ENCODE assay signal across 24 cellular contexts in the genomic region with DNA sequence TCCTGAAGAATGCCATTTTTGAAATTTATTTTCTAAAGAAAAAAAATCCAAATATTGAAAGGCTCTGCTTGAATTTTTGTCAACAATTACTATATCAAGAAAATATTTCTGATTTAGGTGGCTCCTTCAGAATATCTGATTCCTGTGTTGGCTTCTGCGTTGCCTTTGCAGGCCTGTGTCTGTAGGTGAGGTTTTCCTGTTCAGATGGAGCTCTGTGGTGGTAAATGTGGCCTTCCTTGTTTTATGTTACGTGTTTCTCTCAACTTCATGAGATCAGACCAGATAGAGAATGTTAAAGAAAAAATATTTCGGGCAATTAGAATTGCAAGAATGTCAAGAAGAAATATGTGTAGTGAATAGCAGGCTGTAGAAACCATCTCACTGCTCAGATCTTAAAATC.
DNase-seq lines count a peak whose midpoint lies in the region; ATAC-seq and TF ChIP-seq lines count a peak whose summit lies in the region.
"Had no signal": no experiment of that assay in that cellular context is flagged by ENCODE, and none has a peak within 500 bp of the region (broad histone marks: within the 10 kb centered on the region; RNA-seq: fewer than 3 reads in every experiment).

No MANE protein-coding gene starts in this region.

- H3K27me3 Mint-ChIP-seq in activated CD4-positive, alpha-beta T cell treated with anti-CD3 and anti-CD28 coated beads for 36 hours, result no peaks in the 10 kb centered on the region
- H3K27me3 Mint-ChIP-seq in CD4-positive, alpha-beta memory T cell, result no peaks in the 10 kb centered on the region
- no peaks in the 10 kb centered on the region for H3K27me3 Mint-ChIP-seq in effector memory CD8-positive, alpha-beta T cell
- H3K27me3 Mint-ChIP-seq: natural killer cell treated with Interleukin-12 subunit alpha and Interleukin-12 subunit beta and Interleukin-15 and Interleukin-18, amount 100 ng/mL, for 72 hours; stimulated activated naive CD8-positive, alpha-beta T cell treated with anti-CD3 and anti-CD28 coated beads, Interleukin-15, Interleukin-2, amounts not matched to agents 100 ng/mL and 50 ng/mL, for 24 hours had no signal

- no peak for TF ChIP-seq CTCF in RWPE1 (conservative IDR thresholded peaks at IDR 0.05; ENCODE audit: low read depth)

- intact Hi-C loops in activated CD4-positive, alpha-beta T cell treated with anti-CD3 and anti-CD28 coated beads for 36 hours (cut with DNase I, micrococcal nuclease), result no loop called here
- intact Hi-C loops in CD4-positive, alpha-beta memory T cell (cut with micrococcal nuclease), result no loop called here

- H3K27ac ChIP-seq in CD4-positive, alpha-beta memory T cell (ENCODE audit: low read depth, low read length), result no peak overlapping the region
- H3K27ac ChIP-seq in RWPE1, result peak overlapping the region; percentile 11; the same call in 1 of the 2 replicates
- H3K27ac ChIP-seq: A549, colonic mucosa, Peyer's patch, thyroid gland, vagina had no signal

- in situ Hi-C loops in HAP-1 (cut with MboI; ENCODE audit: low sequenced_read_pairs), result no loop called here

- no peak overlapping the region for H3K4me3 ChIP-seq in CD4-positive, alpha-beta memory T cell (ENCODE audit: low read length in 2 of 2)
- no peak overlapping the region for H3K4me3 ChIP-seq in MG63
- H3K4me3 ChIP-seq in HAP-1, result no peak overlapping the region
- H3K4me3 ChIP-seq: A549, colonic mucosa, Peyer's patch, thyroid gland, vagina had no signal

- H3K27ac Mint-ChIP-seq in activated CD4-positive, alpha-beta T cell treated with anti-CD3 and anti-CD28 coated beads for 36 hours, result peak overlapping the region; percentile 3
- H3K27ac Mint-ChIP-seq in CD4-positive, alpha-beta memory T cell, result peak overlapping the region; percentile 6 to 88 (median 61)
- peak overlapping the region; percentile 44 to 57 for H3K27ac Mint-ChIP-seq in effector memory CD8-positive, alpha-beta T cell
- H3K27ac Mint-ChIP-seq: natural killer cell treated with Interleukin-12 subunit alpha and Interleukin-12 subunit beta and Interleukin-15 and Interleukin-18, amount 100 ng/mL, for 72 hours had no signal

- H3K4me1 Mint-ChIP-seq in activated CD4-positive, alpha-beta T cell treated with anti-CD3 and anti-CD28 coated beads for 36 hours, result peaks cover 60% of the 10 kb centered on the region
- H3K4me1 Mint-ChIP-seq in CD4-positive, alpha-beta memory T cell, result peaks cover 26 to 57% (median 42%) of the 10 kb centered on the region in 4 donors
- H3K4me1 Mint-ChIP-seq in effector memory CD8-positive, alpha-beta T cell (ENCODE audit: low read depth in 2 of 2), result peaks cover 19 to 22% of the 10 kb centered on the region in 2 donors

- H3K4me3 Mint-ChIP-seq in activated CD4-positive, alpha-beta T cell treated with anti-CD3 and anti-CD28 coated beads for 36 hours, result no peak overlapping the region
- peak overlapping the region in 5 of 8 donors; percentile 3 to 60 (median 5) for H3K4me3 Mint-ChIP-seq in CD4-positive, alpha-beta memory T cell
- no peak overlapping the region for H3K4me3 Mint-ChIP-seq in effector memory CD8-positive, alpha-beta T cell
- H3K4me3 Mint-ChIP-seq: natural killer cell treated with Interleukin-12 subunit alpha and Interleukin-12 subunit beta and Interleukin-15 and Interleukin-18, amount 100 ng/mL, for 72 hours; stimulated activated naive CD8-positive, alpha-beta T cell treated with anti-CD3 and anti-CD28 coated beads, Interleukin-15, Interleukin-2, amounts not matched to agents 100 ng/mL and 50 ng/mL, for 24 hours had no signal

- POLR2A ChIA-PET in activated CD4-positive, alpha-beta T cell treated with anti-CD3 and anti-CD28 coated beads for 36 hours (lab: Charles Lee), result interaction anchor here (0.7 kb wide), 1 partner anchor 503 kb away, joined by 3 read pairs; no protein-coding TSS in a partner anchor
- POLR2A ChIA-PET in CD4-positive, alpha-beta memory T cell (lab: Charles Lee; ENCODE audit: partially characterized antibody), result no interaction called here
- POLR2A ChIA-PET in RWPE1 (lab: Yijun Ruan, JAX; ENCODE audit: low non-redundant PET), result no interaction called here

- H3K36me3 Mint-ChIP-seq in activated CD4-positive, alpha-beta T cell treated with anti-CD3 and anti-CD28 coated beads for 36 hours (ENCODE audit: low read depth), result peaks cover 2% of the 10 kb centered on the region
- no peaks in the 10 kb centered on the region for H3K36me3 Mint-ChIP-seq in CD4-positive, alpha-beta memory T cell
- no peaks in the 10 kb centered on the region for H3K36me3 Mint-ChIP-seq in effector memory CD8-positive, alpha-beta T cell (ENCODE audit: insufficient read depth)
- H3K36me3 Mint-ChIP-seq: natural killer cell treated with Interleukin-12 subunit alpha and Interleukin-12 subunit beta and Interleukin-15 and Interleukin-18, amount 100 ng/mL, for 72 hours had no signal

- no peaks in the 10 kb centered on the region for H3K27me3 ChIP-seq in CD4-positive, alpha-beta memory T cell (ENCODE audit: insufficient read depth, low read length)
- no peaks in the 10 kb centered on the region for H3K27me3 ChIP-seq in MG63
- H3K27me3 ChIP-seq in HAP-1 (ENCODE audit: low read depth), result no peaks in the 10 kb centered on the region
- H3K27me3 ChIP-seq: colonic mucosa, Peyer's patch, thyroid gland, vagina had no signal

- no peaks in the 10 kb centered on the region for H3K9me3 ChIP-seq in CD4-positive, alpha-beta memory T cell (ENCODE audit: control insufficient read depth in 1 of 2, low read length in 2 of 2)
- H3K9me3 ChIP-seq in MG63, result no peaks in the 10 kb centered on the region
- H3K9me3 ChIP-seq in HAP-1, result no peaks in the 10 kb centered on the region; the same call in 1 of the 2 replicates
- H3K9me3 ChIP-seq: A549, colonic mucosa, Peyer's patch, thyroid gland, vagina had no signal

- H3K4me1 ChIP-seq in CD4-positive, alpha-beta memory T cell (ENCODE audit: insufficient read depth, low read length), result peaks cover 17% of the 10 kb centered on the region
- no peaks in the 10 kb centered on the region for H3K4me1 ChIP-seq in HAP-1
- H3K4me1 ChIP-seq: colonic mucosa, Peyer's patch, vagina had no signal

- DNase-seq in activated CD4-positive, alpha-beta T cell treated with anti-CD3 and anti-CD28 coated beads for 36 hours, result no peak
- DNase-seq in activated CD4-positive, alpha-beta T cell treated with anti-CD3 and anti-CD28 coated beads for 1 hour, result no peak
- DNase-seq in CD4-positive, alpha-beta memory T cell, result peak in 2 of 5 donors; percentile 8 to 10
- DNase-seq in RWPE1 (ENCODE audit: low spot score), result no peak
- DNase-seq in effector memory CD8-positive, alpha-beta T cell, result no peak
- DNase-seq in NCI-H82 (lab: John Stamatoyannopoulos, UW), result no peak
- no peak for DNase-seq in MG63
- no peak for DNase-seq in HAP-1 (ENCODE audit: low spot score in 2 of 2)
- DNase-seq: activated CD8-positive, alpha-beta memory T cell treated with anti-CD3 and anti-CD28 coated beads, Interleukin-2, amount 50 U/mL, for 48 hours; activated gamma-delta T cell treated with Interleukin-2 at 50 U/mL for 16 hours; colonic mucosa; COR-L47; DMS79; effector CD8-positive, alpha-beta T cell; midbrain; NCI-H187 treated with DMSO at 0.1 percent for 48 hours; NCI-H526; Peyer's patch; stimulated activated CD4-positive, alpha-beta T cell treated with anti-CD3 and anti-CD28 coated beads, Interleukin-15, amount 100 ng/mL, for 24 hours; thyroid gland had no signal

- H3K9me3 Mint-ChIP-seq in activated CD4-positive, alpha-beta T cell treated with anti-CD3 and anti-CD28 coated beads for 36 hours (ENCODE audit: low read depth), result no peaks in the 10 kb centered on the region
- no peaks in the 10 kb centered on the region for H3K9me3 Mint-ChIP-seq in CD4-positive, alpha-beta memory T cell
- no peaks in the 10 kb centered on the region for H3K9me3 Mint-ChIP-seq in effector memory CD8-positive, alpha-beta T cell
- H3K9me3 Mint-ChIP-seq: natural killer cell treated with Interleukin-12 subunit alpha and Interleukin-12 subunit beta and Interleukin-15 and Interleukin-18, amount 100 ng/mL, for 72 hours; stimulated activated naive CD8-positive, alpha-beta T cell treated with anti-CD3 and anti-CD28 coated beads, Interleukin-15, Interleukin-2, amounts not matched to agents 100 ng/mL and 50 ng/mL, for 24 hours had no signal

- CTCF ChIA-PET in activated CD4-positive, alpha-beta T cell treated with anti-CD3 and anti-CD28 coated beads for 36 hours (lab: Charles Lee), result interaction anchor here (1.9 kb wide), 1 partner anchor 28 kb away, joined by 4 read pairs; no protein-coding TSS in a partner anchor
- CTCF ChIA-PET in CD4-positive, alpha-beta memory T cell (lab: Charles Lee; ENCODE audit: partially characterized antibody), result interaction anchor here (1.8 kb wide), 1 partner anchor 10 kb away, joined by 5 read pairs; no protein-coding TSS in a partner anchor
- CTCF ChIA-PET in RWPE1 (lab: Yijun Ruan, JAX), result no interaction called here

- no peaks in the 10 kb centered on the region for H3K36me3 ChIP-seq in CD4-positive, alpha-beta memory T cell (ENCODE audit: insufficient read depth, low read length)
- H3K36me3 ChIP-seq in MG63 (peaks cover under 1% of the 10 kb centered on the region; the same call in 1 of the 2 replicates), HAP-1 (replicated peaks) (no peaks in the 10 kb centered on the region)
- H3K36me3 ChIP-seq: colonic mucosa, Peyer's patch, thyroid gland, vagina had no signal

- ATAC-seq in activated CD4-positive, alpha-beta T cell treated with anti-CD3 and anti-CD28 coated beads for 36 hours, result no peak
- ATAC-seq in effector memory CD8-positive, alpha-beta T cell (replicated peaks), result no peak
- ATAC-seq: A549; natural killer cell treated with Interleukin-12 subunit alpha and Interleukin-12 subunit beta and Interleukin-15 and Interleukin-18, amount 100 ng/mL, for 72 hours had no signal

Comparison
In these comparisons a context has a peak if more than half of its experiments do, and no peak if none do; other contexts are left out.
1. H3K27ac Mint-ChIP-seq: peak in every context shown above with its lines; median percentile 61 in CD4-positive, alpha-beta memory T cell; 50 in effector memory CD8-positive, alpha-beta T cell; 3 in activated CD4-positive, alpha-beta T cell treated with anti-CD3 and anti-CD28 coated beads for 36 hours.
2. H3K4me3 Mint-ChIP-seq: peak in CD4-positive, alpha-beta memory T cell (5 of 8); none in activated CD4-positive, alpha-beta T cell treated with anti-CD3 and anti-CD28 coated beads for 36 hours (single experiment) and effector memory CD8-positive, alpha-beta T cell (0 of 2).